Comparison of ENCODE assay signal across 11 cellular contexts in the genomic region with DNA sequence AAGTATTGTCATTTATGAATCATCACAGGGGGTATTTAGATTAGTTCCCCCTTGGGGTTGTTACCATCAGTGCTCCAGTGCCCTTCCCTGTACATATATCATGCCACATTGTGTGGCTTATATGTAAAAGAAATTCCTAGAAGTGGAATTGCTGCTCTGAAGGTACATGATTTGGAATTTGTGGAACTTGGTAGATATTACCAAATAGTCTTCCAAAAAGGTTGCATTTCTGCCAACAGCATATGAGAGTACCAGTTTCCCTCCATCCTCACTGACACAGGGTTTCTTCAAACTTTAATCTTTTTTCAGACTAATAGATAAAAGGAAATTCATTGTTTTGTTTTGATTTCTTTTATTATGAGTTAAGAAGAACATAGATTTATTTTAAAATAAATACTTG. TPM values are rescaled to one million over a fixed set of nuclear protein-coding genes. Genes with fewer than 3 reads are reported as not detected.
DNase-seq lines count a peak whose midpoint lies in the region; ATAC-seq, FAIRE-seq and TF ChIP-seq lines count a peak whose summit lies in the region.
"Had no signal": no experiment of that assay in that cellular context is flagged by ENCODE, and none has a peak within 500 bp of the region (broad histone marks: within the 10 kb centered on the region; RNA-seq: fewer than 3 reads in every experiment).

No MANE protein-coding gene starts in this region.

- in situ Hi-C loops in transverse colon (cut with MboI; ENCODE audit: low pct_ligation_motif_present in 1 of 4, low pct_unique_long_range_greater_than_20kb in 1 of 4, low sequenced_read_pairs in 3 of 4), result loop anchor here in 1 of 4 donors (5.0 kb wide), 1 partner anchor 82 kb away; no protein-coding TSS in a partner anchor
- in situ Hi-C loops in HepG2 (cut with HindIII; ENCODE audit: extremely low pct_ligation_motif_present, low pct_unique_long_range_greater_than_20kb), result no loop called here

- POLR2A ChIA-PET in HepG2 (lab: Yijun Ruan, JAX), result no interaction called here

- CTCF ChIA-PET in HepG2 (lab: Yijun Ruan, JAX; ENCODE audit: low intra/inter-chr PET ratio, low total read pairs), result no interaction called here

- H3K27ac ChIP-seq in ectodermal cell (ENCODE audit: insufficient read depth, low read depth, low read length, poor library complexity, severe bottlenecking) (peak overlapping the region; percentile 95), neural cell (ENCODE audit: low read length) (peak overlapping the region; percentile 69), transverse colon (peak overlapping the region; percentile 81 to 83 (median 82)), HepG2 (ENCODE audit: extremely low read length, insufficient read depth, low read length) (no peak overlapping the region)

- TF ChIP-seq POLR2A in transverse colon (IDR thresholded peaks at IDR 0.05) (no peak), HepG2 (IDR thresholded peaks at IDR 0.05; ENCODE audit: insufficient read depth in 1 of 2, low read depth in 2 of 2, low read length in 2 of 2) (no peak)

- no peaks in the 10 kb centered on the region for H3K79me2 ChIP-seq in neural cell (replicated peaks; ENCODE audit: insufficient read depth, low read length)
- no peaks in the 10 kb centered on the region for H3K79me2 ChIP-seq in HepG2 (ENCODE audit: insufficient read depth, low read length)

- intact Hi-C loops in transverse colon (cut with DNase I; ENCODE audit: low total_unique reads) (no loop called here), HepG2 (cut with micrococcal nuclease; ENCODE audit: unreplicated experiment) (no loop called here)

- no peak for TF ChIP-seq RAD21 in neural cell (conservative IDR thresholded peaks at IDR 0.05)
- TF ChIP-seq RAD21 in HepG2 (CRISPR knock-in tag; IDR thresholded peaks at IDR 0.05), result no peak

- H3K36me3 ChIP-seq in ectodermal cell (ENCODE audit: control insufficient read depth, insufficient read depth, low read length), result no peaks in the 10 kb centered on the region
- no peaks in the 10 kb centered on the region for H3K36me3 ChIP-seq in neural cell (ENCODE audit: insufficient read depth, low read length)
- H3K36me3 ChIP-seq in transverse colon, result peaks cover 0 to 7% (median 0%) of the 10 kb centered on the region in 4 donors
- no peaks in the 10 kb centered on the region for H3K36me3 ChIP-seq in HepG2 (replicated peaks in 1 of 2; ENCODE audit: control insufficient read depth in 1 of 2, insufficient read depth in 2 of 2, low read length in 2 of 2)

- H3K4me3 ChIP-seq in ectodermal cell (ENCODE audit: insufficient read depth, low read depth, low read length) (no peak overlapping the region), neural cell (ENCODE audit: low read length) (no peak overlapping the region), transverse colon (no peak overlapping the region), HepG2 (replicated peaks in 1 of 3; ENCODE audit: insufficient read depth in 1 of 3, low read depth in 2 of 3, low read length in 3 of 3) (no peak overlapping the region)

- no peak for ATAC-seq in HepG2

- no peaks in the 10 kb centered on the region for H3K9me3 ChIP-seq in ectodermal cell (ENCODE audit: control insufficient read depth, low read length)
- no peaks in the 10 kb centered on the region for H3K9me3 ChIP-seq in neural cell (ENCODE audit: low read length)
- no peaks in the 10 kb centered on the region for H3K9me3 ChIP-seq in transverse colon
- no peaks in the 10 kb centered on the region for H3K9me3 ChIP-seq in HepG2 (ENCODE audit: low read length)

- H3K9ac ChIP-seq in neural cell (ENCODE audit: low read length) (no peak overlapping the region), HepG2 (ENCODE audit: insufficient read depth, low read depth, low read length) (no peak overlapping the region)

- no TSS peak for BruUV-seq in HepG2 (replicated peaks; lab: Mats Ljungman, UMichigan)

- no peak for FAIRE-seq in HepG2 (lab: Jason Lieb, UNC)

- TF ChIP-seq EP300 in neural cell (conservative IDR thresholded peaks at IDR 0.05; ENCODE audit: poor library complexity, severe bottlenecking), result no peak
- no peak for TF ChIP-seq EP300 in transverse colon (IDR thresholded peaks at IDR 0.05; ENCODE audit: low read depth)
- TF ChIP-seq EP300 in HepG2 (IDR thresholded peaks at IDR 0.05; ENCODE audit: low read depth in 2 of 2, low read length in 2 of 2), result no peak
- no peak for TF ChIP-seq EP300 in HepG2 (CRISPR knock-in tag; IDR thresholded peaks at IDR 0.05; ENCODE audit: borderline replicate concordance)

- H3K4me2 ChIP-seq in neural cell (ENCODE audit: low read length), result no peak overlapping the region
- H3K4me2 ChIP-seq in HepG2 (ENCODE audit: low read depth, low read length), result no peak overlapping the region

- TF ChIP-seq CTCF in neural cell (IDR thresholded peaks at IDR 0.05; ENCODE audit: poor library complexity, severe bottlenecking) (no peak), transverse colon (IDR thresholded peaks at IDR 0.05) (no peak), HepG2 (CRISPR knock-in tag; IDR thresholded peaks at IDR 0.05) (no peak)

- H3K4me1 ChIP-seq in ectodermal cell (ENCODE audit: control insufficient read depth, insufficient read depth, low read length) (peaks cover 16% of the 10 kb centered on the region), transverse colon (peaks cover 11 to 32% (median 23%) of the 10 kb centered on the region in 4 donors), HepG2 (ENCODE audit: insufficient read depth, low read length) (peaks cover 14% of the 10 kb centered on the region)

- H2AFZ ChIP-seq in neural cell (ENCODE audit: low read depth, low read length) (no peak overlapping the region), HepG2 (ENCODE audit: low read length) (no peak overlapping the region)

- H4K20me1 ChIP-seq in neural cell (ENCODE audit: insufficient read depth) (no peaks in the 10 kb centered on the region), HepG2 (ENCODE audit: insufficient read depth, low read length) (no peaks in the 10 kb centered on the region; the same call in 1 of the 2 replicates)

- H3K27me3 ChIP-seq in ectodermal cell (ENCODE audit: control insufficient read depth, insufficient read depth, low read length, poor library complexity, severe bottlenecking) (no peaks in the 10 kb centered on the region), neural cell (ENCODE audit: insufficient read depth, low read depth, low read length) (no peaks in the 10 kb centered on the region), transverse colon (no peaks in the 10 kb centered on the region), HepG2 (ENCODE audit: control insufficient read depth in 1 of 2, insufficient read depth in 2 of 2, low read length in 2 of 2) (no peaks in the 10 kb centered on the region)

- DNase-seq in DMS53 (lab: John Stamatoyannopoulos, UW) (peak; percentile 40), DMS53 treated with DMSO at 0.1 percent for 48 hours (lab: John Stamatoyannopoulos, UW; ENCODE audit: unreplicated experiment) (no peak), transverse colon (no peak), LoVo (ENCODE audit: low spot score) (no peak), HepG2 (ENCODE audit: low spot score) (no peak), T-helper 1 cell (no peak)
- DNase-seq: activated naive CD8-positive, alpha-beta T cell treated with anti-CD3 and anti-CD28 coated beads for 36 hours; islet precursor cell had no signal

- H3F3A ChIP-seq in neural cell (ENCODE audit: insufficient read depth, low read length, poor library complexity, severe bottlenecking), result no peaks in the 10 kb centered on the region

- no peaks in the 10 kb centered on the region for H3K9me2 ChIP-seq in neural cell (ENCODE audit: insufficient read depth, low read length)

TF ChIP-seq in neural cell, 6 proteins besides CTCF, POLR2A, EP300 and RAD21 (continues in another document):
- TF ChIP-seq MXI1 (conservative IDR thresholded peaks at IDR 0.05; ENCODE audit: poor library complexity, severe bottlenecking) (no peak), TAF1 (IDR thresholded peaks at IDR 0.05; ENCODE audit: low read depth) (no peak), SMC3 (conservative IDR thresholded peaks at IDR 0.05; ENCODE audit: poor library complexity) (no peak)

TF ChIP-seq in HepG2, 621 proteins besides CTCF, POLR2A, EP300 and RAD21 (continues in another document):
- TF ChIP-seq NFYC (CRISPR knock-in tag; IDR thresholded peaks at IDR 0.05) (no peak), ZNF550 (CRISPR knock-in tag; IDR thresholded peaks at IDR 0.05; ENCODE audit: borderline replicate concordance) (no peak), ZNF235 (CRISPR knock-in tag; IDR thresholded peaks at IDR 0.05; ENCODE audit: borderline replicate concordance) (no peak), JARID2 (CRISPR knock-in tag; IDR thresholded peaks at IDR 0.05; ENCODE audit: insufficient replicate concordance) (no peak), CREM (IDR thresholded peaks at IDR 0.05) (no peak), CREM (CRISPR knock-in tag; IDR thresholded peaks at IDR 0.05) (no peak), ZNF674 (CRISPR knock-in tag; IDR thresholded peaks at IDR 0.05; ENCODE audit: low read depth) (no peak)

RNA-seq across cellular contexts. Expression of gene AKNAD1, which starts 41.3 kb away (rescaled TPM):
- polyA plus RNA-seq in ectodermal cell (2013, experiment 1 of 4), result not detected
- not detected for polyA plus RNA-seq in ectodermal cell (2013, experiment 2 of 4)
- polyA plus RNA-seq in ectodermal cell (2013, experiment 3 of 4), result not detected
- polyA plus RNA-seq in ectodermal cell (2013, experiment 4 of 4), result not detected
- polyA plus RNA-seq in neural cell, result not detected in 2 replicates
- not detected in 2 replicates for polyA minus RNA-seq in neural cell
- not detected for total RNA-seq in transverse colon
- total RNA-seq in HepG2 (2016; rRNA removed; fragmentation: Illumina TruSeq; extraction: Trizol), result not detected in 2 replicates
- not detected in 2 replicates for total RNA-seq in HepG2 (2016; cell fraction: cytosol; rRNA removed; fragmentation: Illumina TruSeq; extraction: Trizol; ENCODE audit: low read depth)
- total RNA-seq in HepG2 (2016; cell fraction: insoluble cytoplasmic fraction; rRNA removed; fragmentation: Illumina TruSeq; extraction: Trizol), result not detected in 2 replicates
- total RNA-seq in HepG2 (2016; cell fraction: membrane; rRNA removed; fragmentation: Illumina TruSeq; extraction: Trizol), result not detected in 2 replicates
- not detected in 2 replicates for total RNA-seq in HepG2 (2016; cell fraction: nucleus; rRNA removed; fragmentation: Illumina TruSeq; extraction: Trizol)
- not detected in 2 replicates for polyA plus RNA-seq in HepG2 (2011; rRNA removed)
- polyA plus RNA-seq in HepG2 (2011; cell fraction: cytosol; rRNA removed), result not detected in 2 replicates
- not detected in 2 replicates for polyA plus RNA-seq in HepG2 (2011; cell fraction: nucleus; rRNA removed)
- polyA plus RNA-seq in HepG2 (2012), result not detected in 2 replicates
- not detected in 2 replicates for polyA plus RNA-seq in HepG2 (2016; cell fraction: cytosol; fragmentation: Illumina TruSeq; extraction: Trizol; ENCODE audit: low read depth)
- polyA plus RNA-seq in HepG2 (2016; cell fraction: insoluble cytoplasmic fraction; fragmentation: Illumina TruSeq; extraction: Trizol; ENCODE audit: low read depth), result not detected in 2 replicates
- not detected in 2 replicates for polyA plus RNA-seq in HepG2 (2016; cell fraction: membrane; fragmentation: Illumina TruSeq; extraction: Trizol; ENCODE audit: low read depth)
- not detected in 2 replicates for polyA plus RNA-seq in HepG2 (2016; cell fraction: nucleus; fragmentation: Illumina TruSeq; extraction: Trizol; ENCODE audit: insufficient read depth, low read depth)
- 0.09 TPM in 1 of 2 replicates, not detected in the other for polyA minus RNA-seq in HepG2 (2011; rRNA and poly(A)+ RNA removed; ENCODE audit: low replicate concordance)
- polyA minus RNA-seq in HepG2 (2011; cell fraction: cytosol; rRNA and poly(A)+ RNA removed), result not detected in 2 replicates
- 1.0 TPM in 1 of 2 replicates, not detected in the other for polyA minus RNA-seq in HepG2 (2011; cell fraction: nucleus; rRNA and poly(A)+ RNA removed)
- total RNA-seq: A172; activated naive CD8-positive, alpha-beta T cell treated with anti-CD3 and anti-CD28 coated beads for 36 hours had no signal
